ENCODE assay signal across 10 cellular contexts in the genomic region with DNA sequence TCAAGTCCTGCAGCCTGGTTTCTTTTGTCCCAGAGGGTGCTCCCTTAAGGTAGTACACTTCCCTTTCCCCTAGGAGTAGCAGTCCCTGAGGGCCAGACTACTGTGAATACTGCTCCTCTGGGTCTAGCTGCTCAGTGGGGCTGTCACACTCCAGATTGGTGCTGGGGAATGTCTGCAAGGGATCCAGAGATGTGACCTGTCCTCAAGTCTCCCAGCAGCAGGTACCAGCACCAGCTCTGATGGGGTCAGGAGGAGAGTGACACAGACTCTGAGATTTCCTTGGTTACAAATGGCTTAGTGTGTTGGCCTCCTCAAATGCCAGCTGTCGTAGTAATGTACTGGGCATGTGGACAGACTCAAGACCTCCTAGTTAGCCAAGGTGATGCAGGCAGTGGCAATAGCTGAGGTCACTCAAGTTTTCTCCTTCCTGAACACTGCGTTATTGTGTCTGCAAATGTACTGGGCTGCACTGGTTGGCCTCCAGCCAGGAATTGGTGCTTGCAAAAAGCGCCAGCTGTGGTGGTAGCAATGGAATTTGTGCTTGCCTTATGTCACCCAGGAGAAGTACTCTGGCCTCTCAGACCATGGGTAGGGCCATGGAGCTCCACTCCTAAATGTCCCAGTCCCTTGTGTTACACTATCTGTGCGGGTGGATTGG. TPM values are rescaled to one million over a fixed set of nuclear protein-coding genes. Genes with fewer than 3 reads are reported as not detected.
DNase-seq lines count a peak whose midpoint lies in the region; ATAC-seq and TF ChIP-seq lines count a peak whose summit lies in the region.
"Had no signal": no experiment of that assay in that cellular context is flagged by ENCODE, and none has a peak within 500 bp of the region (broad histone marks: within the 10 kb centered on the region; RNA-seq: fewer than 3 reads in every experiment).

No MANE protein-coding gene starts in this region.

- intact Hi-C loops in Calu3 (cut with micrococcal nuclease; ENCODE audit: unreplicated experiment) (no loop called here), PC-3 (cut with micrococcal nuclease) (no loop called here)

- no peak for ATAC-seq in PC-3

- H3K27me3 Mint-ChIP-seq in Calu3 (ENCODE audit: unreplicated experiment), result no peaks in the 10 kb centered on the region
- peaks cover 9% of the 10 kb centered on the region for H3K27me3 Mint-ChIP-seq in neural progenitor cell (ENCODE audit: insufficient read depth, low read depth)
- H3K27me3 Mint-ChIP-seq: dendritic cell treated with granulocyte-macrophage colony-stimulating factor and Interleukin-4, amounts not matched to agents 40 ng/mL and 50 ng/mL, for 4 days had no signal

- H3K4me2 ChIP-seq in neural progenitor cell (no peak overlapping the region), PC-3 (ENCODE audit: low read length) (no peak overlapping the region)

- H3K4me3 ChIP-seq in neural progenitor cell, result no peak overlapping the region
- no peak overlapping the region for H3K4me3 ChIP-seq in PC-3 (ENCODE audit: low read length)

- H3K36me3 Mint-ChIP-seq in Calu3 (ENCODE audit: insufficient read depth, unreplicated experiment) (no peaks in the 10 kb centered on the region), neural progenitor cell (no peaks in the 10 kb centered on the region)

- H3K4me1 Mint-ChIP-seq in Calu3 (ENCODE audit: low read depth, unreplicated experiment) (peaks cover 10% of the 10 kb centered on the region), neural progenitor cell (no peaks in the 10 kb centered on the region)

- no peaks in the 10 kb centered on the region for H3K9me3 ChIP-seq in neural progenitor cell (ENCODE audit: low read depth)
- H3K9me3 ChIP-seq in PC-3 (ENCODE audit: low read length), result no peaks in the 10 kb centered on the region

- peak; percentile 85 for DNase-seq in Calu3
- DNase-seq in NCI-H524 treated with DMSO at 0.1 percent for 48 hours (lab: John Stamatoyannopoulos, UW), result peak; percentile 15
- peak; percentile 27 for DNase-seq in fibroblast of peridontal ligament (ENCODE audit: extremely low read depth)
- DNase-seq in neural progenitor cell (ENCODE audit: low spot score), result no peak
- DNase-seq in activated CD4-positive, alpha-beta T cell treated with anti-CD3 and anti-CD28 coated beads for 48 hours, result no peak
- DNase-seq in stimulated activated CD4-positive, alpha-beta T cell treated with anti-CD3 and anti-CD28 coated beads, Interleukin-1b, Interleukin-23, amount 100 ng/mL, for 48 hours, result no peak
- no peak for DNase-seq in GM10248 (ENCODE audit: extremely low spot score)
- no peak for DNase-seq in PC-3
- DNase-seq: DMS79 had no signal

- H3F3A ChIP-seq in neural progenitor cell (ENCODE audit: low read depth) (no peaks in the 10 kb centered on the region), PC-3 (ENCODE audit: low read length, unreplicated experiment) (no peaks in the 10 kb centered on the region)

- H3K79me2 ChIP-seq in neural progenitor cell (ENCODE audit: low read depth) (no peaks in the 10 kb centered on the region), PC-3 (ENCODE audit: low read length) (no peaks in the 10 kb centered on the region)

- no peaks in the 10 kb centered on the region for H3K9me2 ChIP-seq in PC-3 (replicated peaks; ENCODE audit: low read length)

- H3K9ac ChIP-seq in neural progenitor cell (no peak overlapping the region), PC-3 (ENCODE audit: low read length) (no peak overlapping the region)

- H3K27me3 ChIP-seq in neural progenitor cell (no peaks in the 10 kb centered on the region), PC-3 (ENCODE audit: low read length) (no peaks in the 10 kb centered on the region)

- H3K9me3 Mint-ChIP-seq in Calu3 (ENCODE audit: low read depth, unreplicated experiment) (peaks cover 3% of the 10 kb centered on the region), neural progenitor cell (no peaks in the 10 kb centered on the region)

- H3K36me3 ChIP-seq in neural progenitor cell (no peaks in the 10 kb centered on the region), PC-3 (ENCODE audit: low read depth, low read length) (no peaks in the 10 kb centered on the region)

- H3K4me1 ChIP-seq in neural progenitor cell, result no peaks in the 10 kb centered on the region
- H3K4me1 ChIP-seq in PC-3 (ENCODE audit: insufficient read depth, low read length), result no peaks in the 10 kb centered on the region

- H3K4me3 Mint-ChIP-seq in Calu3 (ENCODE audit: low read depth, unreplicated experiment), result no peak overlapping the region
- H3K4me3 Mint-ChIP-seq in neural progenitor cell, result no peak overlapping the region
- H3K4me3 Mint-ChIP-seq: dendritic cell treated with granulocyte-macrophage colony-stimulating factor and Interleukin-4, amounts not matched to agents 40 ng/mL and 50 ng/mL, for 4 days had no signal

- H3K27ac ChIP-seq in neural progenitor cell (no peak overlapping the region), PC-3 (ENCODE audit: low read length) (no peak overlapping the region)

- BruUV-seq in Calu3 (replicated peaks; lab: Mats Ljungman, UMichigan) (no TSS peak), PC-3 (replicated peaks; lab: Mats Ljungman, UMichigan) (no TSS peak)

- CTCF ChIA-PET in Calu3 (lab: Charles Lee), result interaction anchor here (1.0 kb wide), 1 partner anchor 21 kb away, joined by 3 read pairs; no protein-coding TSS in a partner anchor
- CTCF ChIA-PET in GM10248 (lab: Yijun Ruan, JAX), result no interaction called here
- CTCF ChIA-PET in PC-3 (lab: Charles Lee), result no interaction called here

- H4K20me1 ChIP-seq in neural progenitor cell (ENCODE audit: low read depth) (no peaks in the 10 kb centered on the region), PC-3 (ENCODE audit: low read length) (no peaks in the 10 kb centered on the region)

- H2AFZ ChIP-seq in neural progenitor cell (replicated peaks), result peak overlapping the region; percentile 26
- no peak overlapping the region for H2AFZ ChIP-seq in PC-3 (ENCODE audit: low read length)

- POLR2A ChIA-PET in GM10248 (lab: Yijun Ruan, JAX), result no interaction called here
- POLR2A ChIA-PET in PC-3 (lab: Charles Lee; ENCODE audit: unreplicated experiment), result no interaction called here

- H3K27ac Mint-ChIP-seq in Calu3 (ENCODE audit: unreplicated experiment) (peak overlapping the region; percentile 42), neural progenitor cell (no peak overlapping the region)
- H3K27ac Mint-ChIP-seq: dendritic cell treated with granulocyte-macrophage colony-stimulating factor and Interleukin-4, amounts not matched to agents 40 ng/mL and 50 ng/mL, for 4 days had no signal

- TF ChIP-seq CTCF in Calu3 (IDR thresholded peaks at IDR 0.05; ENCODE audit: unreplicated experiment) (no peak), neural progenitor cell (IDR thresholded peaks at IDR 0.05) (no peak), GM10248 (IDR thresholded peaks at IDR 0.05; ENCODE audit: control extremely low read depth, extremely low read depth, low read depth, missing control alignments) (no peak), PC-3 (conservative IDR thresholded peaks at IDR 0.05; ENCODE audit: low read depth, low read length) (no peak)

RNA-seq across cellular contexts. Expression of gene AEBP2, which starts 36.4 kb away (rescaled TPM):
- 53.6 and 57.9 TPM in 2 replicates for total RNA-seq in Calu3 (2022)
- total RNA-seq in neural progenitor cell (ENCODE audit: low replicate concordance), result 22.6 and 34.0 TPM in 2 replicates
- 6.7 and 10.2 TPM in 2 replicates for total RNA-seq in PC-3 (2014; rRNA removed)

Comparison
In these comparisons a context has a peak if more than half of its experiments do, and no peak if none do; other contexts are left out.
1. DNase-seq: peak in Calu3 (single experiment), NCI-H524 treated with DMSO at 0.1 percent for 48 hours (single experiment) and fibroblast of peridontal ligament (single experiment); none in neural progenitor cell (single experiment), activated CD4-positive, alpha-beta T cell treated with anti-CD3 and anti-CD28 coated beads for 48 hours (single experiment), stimulated activated CD4-positive, alpha-beta T cell treated with anti-CD3 and anti-CD28 coated beads, Interleukin-1b, Interleukin-23, amount 100 ng/mL, for 48 hours (single experiment), GM10248 (single experiment) and PC-3 (single experiment).